23 cellular contexts compared by ENCODE assay signal in genomic region chr10:15642095-15642494, GRCh38.
DNase-seq lines count a peak whose midpoint lies in the region; ATAC-seq, FAIRE-seq and TF ChIP-seq lines count a peak whose summit lies in the region.
"Had no signal": no experiment of that assay in that cellular context is flagged by ENCODE, and none has a peak within 500 bp of the region (broad histone marks: within the 10 kb centered on the region; RNA-seq: fewer than 3 reads in every experiment).

No MANE protein-coding gene starts in this region.

- H4K91ac ChIP-seq in IMR-90 (ENCODE audit: insufficient read depth, low read depth, low read length): no peak overlapping the region
- H4K91ac ChIP-seq in mesenchymal stem cell (ENCODE audit: low read length): no peak overlapping the region

- no peaks in the 10 kb centered on the region for H3K4me1 ChIP-seq in IMR-90 (ENCODE audit: control insufficient read depth, insufficient read depth, low read length)
- no peaks in the 10 kb centered on the region for H3K4me1 ChIP-seq in mesenchymal stem cell (ENCODE audit: control insufficient read depth, insufficient read depth, low read depth, low read length)
- H3K4me1 ChIP-seq in kidney (ENCODE audit: control insufficient read depth in 1 of 2, insufficient read depth in 1 of 2, low read depth in 1 of 2, low read length in 2 of 2): peaks cover 0 to 4% of the 10 kb centered on the region in 2 donors
- H3K4me1 ChIP-seq: foreskin keratinocyte had no signal

- peaks cover 8% of the 10 kb centered on the region for H3K27me3 ChIP-seq in IMR-90 (ENCODE audit: control insufficient read depth, insufficient read depth, low read length)
- H3K27me3 ChIP-seq in mesenchymal stem cell (ENCODE audit: control insufficient read depth in 1 of 2, insufficient read depth in 1 of 2, low read length in 2 of 2): no peaks in the 10 kb centered on the region
- H3K27me3 ChIP-seq: foreskin keratinocyte had no signal

- no peak overlapping the region for H3K56ac ChIP-seq in IMR-90 (ENCODE audit: extremely low read depth, insufficient read depth, low read length)

- FAIRE-seq in kidney (lab: Jason Lieb, UNC): no peak
- FAIRE-seq: GM12878 had no signal

- H3K9me3 ChIP-seq in IMR-90 (ENCODE audit: control insufficient read depth, insufficient read depth, low read length) (no peaks in the 10 kb centered on the region), mesenchymal stem cell (ENCODE audit: control insufficient read depth, low read length) (no peaks in the 10 kb centered on the region), kidney (ENCODE audit: control insufficient read depth in 1 of 2, low read length in 2 of 2) (no peaks in the 10 kb centered on the region)

- in situ Hi-C loops in IMR-90 (cut with MboI; ENCODE audit: low sequenced_read_pairs): no loop called here

- H4K5ac ChIP-seq in IMR-90 (ENCODE audit: low read depth, low read length): no peak overlapping the region

- no peak for TF ChIP-seq RAD21 in IMR-90 (IDR thresholded peaks at IDR 0.05; ENCODE audit: low read length)

- intact Hi-C loops in IMR-90 (cut with micrococcal nuclease) (no loop called here), kidney (cut with DNase I) (no loop called here)

- ATAC-seq in IMR-90 (ENCODE audit: low read depth) (no peak), HG02610 (IDR thresholded peaks at IDR 0.05; ENCODE audit: unreplicated experiment) (no peak)
- ATAC-seq: activated CD8-positive, alpha-beta T cell treated with anti-CD3 and anti-CD28 coated beads, Interleukin-2, amount 10 ng/mL, durations not matched to agents 7 days and 5 days; activated T-cell treated with anti-CD3 and anti-CD28 coated beads, Interleukin-2, amount 50 U/mL, for 72 hours; foreskin keratinocyte; GM12878; stimulated activated effector memory CD8-positive, alpha-beta T cell treated with anti-CD3 and anti-CD28 coated beads, Interleukin-12 subunit alpha, Interleukin-12 subunit beta, amount 100 ng/mL, for 72 hours had no signal

- no peaks in the 10 kb centered on the region for H3K36me3 ChIP-seq in IMR-90 (ENCODE audit: control insufficient read depth, insufficient read depth, low read length)
- H3K36me3 ChIP-seq in mesenchymal stem cell (ENCODE audit: control insufficient read depth in 1 of 2, insufficient read depth in 2 of 2, low read depth in 1 of 2, low read length in 2 of 2): no peaks in the 10 kb centered on the region
- H3K36me3 ChIP-seq in kidney (ENCODE audit: control insufficient read depth in 1 of 2, insufficient read depth in 2 of 2, low read length in 2 of 2): no peaks in the 10 kb centered on the region

- H3K4me2 ChIP-seq in IMR-90 (ENCODE audit: low read depth, low read length) (no peak overlapping the region), mesenchymal stem cell (ENCODE audit: low read length, poor library complexity, severe bottlenecking) (no peak overlapping the region)
- H3K4me2 ChIP-seq: PC-9 had no signal

- H2AFZ ChIP-seq in IMR-90 (replicated peaks; ENCODE audit: low read length, poor library complexity): no peak overlapping the region
- no peak overlapping the region for H2AFZ ChIP-seq in mesenchymal stem cell (ENCODE audit: low read depth, low read length)
- H2AFZ ChIP-seq: PC-9 had no signal

- no peak overlapping the region for H4K8ac ChIP-seq in IMR-90 (ENCODE audit: low read depth in 2 of 2, low read length in 2 of 2)
- H4K8ac ChIP-seq in mesenchymal stem cell (ENCODE audit: low read length): no peak overlapping the region

- H3K4me3 ChIP-seq in IMR-90 (ENCODE audit: insufficient read depth, low read depth, low read length): no peak overlapping the region
- no peak overlapping the region for H3K4me3 ChIP-seq in mesenchymal stem cell (ENCODE audit: insufficient read depth in 1 of 2, low read depth in 1 of 2, low read length in 2 of 2)
- H3K4me3 ChIP-seq in kidney (ENCODE audit: low read length in 2 of 2): no peak overlapping the region
- H3K4me3 ChIP-seq: GM12878, PC-9 had no signal

- H3K14ac ChIP-seq in IMR-90 (replicated peaks; ENCODE audit: low read depth, low read length) (no peak overlapping the region), mesenchymal stem cell (ENCODE audit: low read length in 2 of 2) (no peak overlapping the region)

- H2BK120ac ChIP-seq in IMR-90 (ENCODE audit: low read depth, low read length): no peak overlapping the region
- H2BK120ac ChIP-seq in mesenchymal stem cell (ENCODE audit: low read depth, low read length): no peak overlapping the region

- no peak overlapping the region for H3K18ac ChIP-seq in IMR-90 (ENCODE audit: low read depth, low read length)
- H3K18ac ChIP-seq in mesenchymal stem cell (ENCODE audit: low read depth in 1 of 2, low read length in 2 of 2): no peak overlapping the region

- H3K9ac ChIP-seq in IMR-90 (ENCODE audit: low read depth, low read length) (no peak overlapping the region), mesenchymal stem cell (ENCODE audit: low read length) (no peak overlapping the region), kidney (ENCODE audit: low read length in 2 of 2) (no peak overlapping the region)

- CTCF ChIA-PET in IMR-90 (lab: Yijun Ruan, JAX): no interaction called here

- DNase-seq in AG08396 (ENCODE audit: low spot score): peak; percentile 53
- peak; percentile 11 for DNase-seq in IMR-90
- peak; percentile 70 for DNase-seq in dermis blood vessel endothelial cell
- peak; percentile 17 for DNase-seq in mesenchymal stem cell
- DNase-seq in stimulated activated CD4-positive, alpha-beta T cell treated with anti-CD3 and anti-CD28 coated beads, Interleukin-12 subunit alpha, Interleukin-12 subunit beta, amount 100 ng/mL, for 4 hours: no peak
- no peak for DNase-seq in kidney
- no peak for DNase-seq in NCI-H1694 treated with DMSO at 0.1 percent for 48 hours (lab: John Stamatoyannopoulos, UW)
- DNase-seq: activated B cell treated with CpG ODN at 0.5 μM for 24 hours; activated CD8-positive, alpha-beta T cell treated with anti-CD3 and anti-CD28 coated beads, Interleukin-2, amount 10 ng/mL, durations not matched to agents 7 days and 5 days; activated T-cell treated with anti-CD3 and anti-CD28 coated beads, Interleukin-2, amount 50 U/mL, for 72 hours; AML-193; central memory CD4-positive, alpha-beta T cell; COR-L47; effector CD4-positive, alpha-beta T cell; foreskin keratinocyte; Kasumi-1; NCI-H1417; NCI-H82; PC-9; stimulated activated CD4-positive, alpha-beta T cell treated with anti-CD3 and anti-CD28 coated beads, Interleukin-15, amount 100 ng/mL, for 24 hours had no signal

- no peak overlapping the region for H2AK9ac ChIP-seq in IMR-90 (replicated peaks; ENCODE audit: low read depth, low read length, poor library complexity)

- POLR2A ChIA-PET in IMR-90 (lab: Charles Lee; ENCODE audit: unreplicated experiment): no interaction called here

- no TSS peak for BruUV-seq in IMR-90 (replicated peaks; lab: Mats Ljungman, UMichigan)

- H2BK5ac ChIP-seq in IMR-90 (ENCODE audit: low read depth, low read length, poor library complexity, severe bottlenecking) (no peak overlapping the region), mesenchymal stem cell (ENCODE audit: low read depth, low read length, poor library complexity, severe bottlenecking) (no peak overlapping the region)

- no peak for TF ChIP-seq POLR2A in IMR-90 (IDR thresholded peaks at IDR 0.05; ENCODE audit: low read depth, low read length)

- TF ChIP-seq CTCF in IMR-90 (conservative IDR thresholded peaks at IDR 0.05; ENCODE audit: low read depth, low read length) (no peak), kidney (IDR thresholded peaks at IDR 0.05; ENCODE audit: borderline replicate concordance, extremely low read depth, insufficient read depth) (no peak)

- dilution Hi-C loops in IMR-90 (cut with HindIII; ENCODE audit: low sequenced_read_pairs, unreplicated experiment): no loop called here

- H3K23ac ChIP-seq in IMR-90 (ENCODE audit: low read depth, low read length) (no peak overlapping the region), mesenchymal stem cell (ENCODE audit: low read length in 2 of 2) (no peak overlapping the region)

- H2BK20ac ChIP-seq in IMR-90 (ENCODE audit: low read depth, low read length): no peak overlapping the region

- no peaks in the 10 kb centered on the region for H3K79me1 ChIP-seq in IMR-90 (ENCODE audit: low read depth in 1 of 2, low read length in 2 of 2)
- H3K79me1 ChIP-seq in mesenchymal stem cell (replicated peaks; ENCODE audit: low read length, poor library complexity, severe bottlenecking): no peaks in the 10 kb centered on the region

- no peaks in the 10 kb centered on the region for H3K9me1 ChIP-seq in IMR-90 (ENCODE audit: insufficient read depth, low read length)

- H2BK12ac ChIP-seq in mesenchymal stem cell (ENCODE audit: low read length in 2 of 2): no peak overlapping the region

- H3K27ac ChIP-seq in IMR-90 (ENCODE audit: insufficient read depth, low read length): no peak overlapping the region
- H3K27ac ChIP-seq in mesenchymal stem cell (ENCODE audit: low read length, poor library complexity, severe bottlenecking): no peak overlapping the region
- H3K27ac ChIP-seq in kidney (ENCODE audit: low read depth in 2 of 2, low read length in 2 of 2): no peak overlapping the region
- H3K27ac ChIP-seq: foreskin keratinocyte, PC-9 had no signal

- H2BK15ac ChIP-seq in IMR-90 (ENCODE audit: low read depth, low read length) (no peak overlapping the region), mesenchymal stem cell (ENCODE audit: low read depth, poor library complexity, severe bottlenecking) (no peak overlapping the region)

- H2AK5ac ChIP-seq in IMR-90 (ENCODE audit: low read depth, low read length) (no peak overlapping the region), mesenchymal stem cell (ENCODE audit: low read length, severe bottlenecking) (no peak overlapping the region)

- H4K20me1 ChIP-seq in IMR-90 (ENCODE audit: insufficient read depth, low read length): no peaks in the 10 kb centered on the region

- WGBS in IMR-90 (ENCODE audit: extremely low coverage in 2 of 2, insufficient read length in 1 of 2), 2 experiments: no CpG with 5 or more reads among the region's 2 CpGs
- WGBS in mesenchymal stem cell: 0% methylated on average over 1 of the region's 2 CpGs

- no peak overlapping the region for H3K4ac ChIP-seq in IMR-90 (ENCODE audit: low read depth, low read length)
- no peak overlapping the region for H3K4ac ChIP-seq in mesenchymal stem cell (ENCODE audit: low read depth in 1 of 2, low read length in 2 of 2)

TF ChIP-seq in IMR-90, 13 proteins besides CTCF, POLR2A, EP300 and RAD21:
- TF ChIP-seq MAZ (IDR thresholded peaks at IDR 0.05; ENCODE audit: borderline replicate concordance, low read depth, low read length) (no peak), NFE2L2 (IDR thresholded peaks at IDR 0.05; ENCODE audit: low read depth, low read length) (no peak), MAFK (IDR thresholded peaks at IDR 0.05; ENCODE audit: low read depth, low read length) (no peak), MXI1 (IDR thresholded peaks at IDR 0.05; ENCODE audit: borderline replicate concordance, low read depth, low read length) (no peak)

Comparison
In these comparisons a context has a peak if more than half of its experiments do, and no peak if none do; other contexts are left out.
1. DNase-seq: peak in AG08396 (single experiment), IMR-90 (single experiment), dermis blood vessel endothelial cell (single experiment) and mesenchymal stem cell (single experiment); none in stimulated activated CD4-positive, alpha-beta T cell treated with anti-CD3 and anti-CD28 coated beads, Interleukin-12 subunit alpha, Interleukin-12 subunit beta, amount 100 ng/mL, for 4 hours (single experiment), kidney (single experiment) and NCI-H1694 treated with DMSO at 0.1 percent for 48 hours (single experiment).